ENCODE assay signal across 10 cellular contexts in genomic region chr19:46478356-46478986, GRCh38. TPM values are rescaled to one million over a fixed set of nuclear protein-coding genes. Genes with fewer than 3 reads are reported as not detected.
A peak's percentile ranks its signal among the peaks of the same experiment; 100 is the strongest.
DNase-seq lines count a peak whose midpoint lies in the region; ATAC-seq and TF ChIP-seq lines count a peak whose summit lies in the region.
"Had no signal": no experiment of that assay in that cellular context is flagged by ENCODE, and none has a peak within 500 bp of the region (broad histone marks: within the 10 kb centered on the region; RNA-seq: fewer than 3 reads in every experiment).

No MANE protein-coding gene starts in this region.

- POLR2A ChIA-PET in MCF 10A (lab: Yijun Ruan, JAX), result interaction anchor here (0.8 kb wide), 1 partner anchor 12 kb away, joined by 4 read pairs; no protein-coding TSS in a partner anchor

- WGBS in endodermal cell (ENCODE audit: insufficient coverage in 1 of 2, insufficient read length in 1 of 2), 2 experiments, result 36 to 45% methylated on average over 3 of the region's 4 CpGs

- H3K27ac Mint-ChIP-seq in MCF 10A (ENCODE audit: low read depth, unreplicated experiment) (peak overlapping the region; percentile 27), endodermal cell (no peak overlapping the region)

- H3K9me3 Mint-ChIP-seq in MCF 10A (ENCODE audit: unreplicated experiment) (no peaks in the 10 kb centered on the region), endodermal cell (no peaks in the 10 kb centered on the region)

- H3K27ac ChIP-seq in breast epithelium (no peak overlapping the region), endodermal cell (ENCODE audit: low read depth, low read length) (no peak overlapping the region), temporal lobe (ENCODE audit: low read depth, low read length) (peak overlapping the region; percentile 50)
- H3K27ac ChIP-seq: RWPE1 had no signal

- CTCF ChIA-PET in MCF 10A (lab: Yijun Ruan, JAX), result interaction anchor here (0.6 to 1.7 kb wide), 3 partner anchors 77 to 282 kb away, joined by 3 to 5 read pairs (median 4); no protein-coding TSS in a partner anchor

- H3K36me3 ChIP-seq in breast epithelium (no peaks in the 10 kb centered on the region), endodermal cell (ENCODE audit: control insufficient read depth, insufficient read depth, low read length) (no peaks in the 10 kb centered on the region)

- BruUV-seq in MCF 10A (replicated peaks; lab: Mats Ljungman, UMichigan), result no TSS peak

- intact Hi-C loops in MCF 10A (cut with micrococcal nuclease) (no loop called here), breast epithelium (cut with DNase I; ENCODE audit: low total_unique reads) (no loop called here)

- H3K9me3 ChIP-seq in breast epithelium (no peaks in the 10 kb centered on the region), endodermal cell (ENCODE audit: control insufficient read depth, low read length) (no peaks in the 10 kb centered on the region)

- TF ChIP-seq POLR2A in breast epithelium (IDR thresholded peaks at IDR 0.05), result no peak

- H3K9ac ChIP-seq in endodermal cell (ENCODE audit: extremely low read depth, low read length, poor library complexity, severe bottlenecking), result no peak overlapping the region

- TF ChIP-seq CTCF in MCF 10A (IDR thresholded peaks at IDR 0.05; ENCODE audit: unreplicated experiment), result no peak
- TF ChIP-seq CTCF in breast epithelium (IDR thresholded peaks at IDR 0.05), result no peak
- no peak for TF ChIP-seq CTCF in endodermal cell (conservative IDR thresholded peaks at IDR 0.05)
- no peak for TF ChIP-seq CTCF in foreskin fibroblast (IDR thresholded peaks at IDR 0.05; ENCODE audit: low read depth, low read length)

- DNase-seq in MCF 10A (ENCODE audit: unreplicated experiment) (no peak), breast epithelium (ENCODE audit: low spot score in 2 of 2) (no peak), NCI-H774 (lab: John Stamatoyannopoulos, UW) (peak; percentile 4), endodermal cell (peak; percentile 68), foreskin fibroblast (no peak), left lobe of liver (ENCODE audit: low spot score) (no peak)

- H3K36me3 Mint-ChIP-seq in MCF 10A (ENCODE audit: insufficient read depth, unreplicated experiment) (no peaks in the 10 kb centered on the region), endodermal cell (ENCODE audit: low read depth) (no peaks in the 10 kb centered on the region)

- H3K27me3 ChIP-seq in breast epithelium (no peaks in the 10 kb centered on the region), endodermal cell (ENCODE audit: control insufficient read depth, insufficient read depth, low read length, poor library complexity, severe bottlenecking) (no peaks in the 10 kb centered on the region)

- ATAC-seq in GM18861 (IDR thresholded peaks at IDR 0.05; ENCODE audit: unreplicated experiment) (no peak), left lobe of liver (no peak)

- H3K4me1 ChIP-seq in breast epithelium (peaks cover 0 to 10% of the 10 kb centered on the region in 2 donors), endodermal cell (ENCODE audit: control insufficient read depth, insufficient read depth, low read length) (no peaks in the 10 kb centered on the region)

- H3K4me1 Mint-ChIP-seq in MCF 10A (ENCODE audit: insufficient read depth, unreplicated experiment) (peaks cover 25% of the 10 kb centered on the region), endodermal cell (peaks cover 3% of the 10 kb centered on the region)

- H3K4me3 ChIP-seq in breast epithelium (no peak overlapping the region), endodermal cell (ENCODE audit: low read length) (no peak overlapping the region), foreskin fibroblast (ENCODE audit: low read depth in 1 of 2, low read length in 2 of 2) (no peak overlapping the region)

- H3K4me3 Mint-ChIP-seq in MCF 10A (ENCODE audit: unreplicated experiment), result no peak overlapping the region
- no peak overlapping the region for H3K4me3 Mint-ChIP-seq in endodermal cell

- H3K27me3 Mint-ChIP-seq in MCF 10A (ENCODE audit: insufficient read depth, unreplicated experiment), result no peaks in the 10 kb centered on the region
- no peaks in the 10 kb centered on the region for H3K27me3 Mint-ChIP-seq in endodermal cell (ENCODE audit: insufficient read depth)

RNA-seq across cellular contexts. Expression of gene PNMA8A, which starts 7.1 kb away (rescaled TPM):
- total RNA-seq in MCF 10A (2022) (6.0 and 7.6 TPM in 2 replicates), breast epithelium (1 to 10 TPM in 2 of 3 donors, under 1 TPM in 1; 0.80 to 8.8 (median 2.3) TPM), endodermal cell (10 to 100 TPM; 17.3 to 32.5 TPM), temporal lobe (69.3 TPM), left lobe of liver (0.48 TPM)
- 39.7 TPM for polyA plus RNA-seq in endodermal cell (2013, experiment 1 of 2)
- 40.1 TPM for polyA plus RNA-seq in endodermal cell (2013, experiment 2 of 2)

RNA-seq across cellular contexts. Expression of gene PNMA8B, which starts 17.2 kb away (rescaled TPM):
- total RNA-seq in MCF 10A (2022), result not detected in 2 replicates
- total RNA-seq in breast epithelium, result 1 to 10 TPM; 1.6 to 4.2 (median 2.2) TPM
- 1 to 10 TPM; 3.1 to 5.9 TPM for total RNA-seq in endodermal cell
- polyA plus RNA-seq in endodermal cell (2013, experiment 1 of 2), result 3.3 TPM
- 2.6 TPM for polyA plus RNA-seq in endodermal cell (2013, experiment 2 of 2)
- total RNA-seq in temporal lobe, result 16.7 TPM
- total RNA-seq in left lobe of liver, result 0.35 TPM

RNA-seq across cellular contexts. Expression of gene PNMA8C, which starts 49.7 kb away (rescaled TPM):
- not detected in 2 replicates for total RNA-seq in MCF 10A (2022)
- under 1 TPM in 2 of 3 donors, not detected in 1; 0.59 to 0.98 TPM for total RNA-seq in breast epithelium
- total RNA-seq in endodermal cell, result under 1 TPM; 0.20 to 0.33 TPM
- 3.0 TPM for polyA plus RNA-seq in endodermal cell (2013, experiment 1 of 2)
- polyA plus RNA-seq in endodermal cell (2013, experiment 2 of 2), result 3.1 TPM
- total RNA-seq in temporal lobe, result 23.4 TPM
- total RNA-seq in left lobe of liver, result not detected
- total RNA-seq: bronchial epithelial cell had no signal

Comparison
In these comparisons a context has a peak if more than half of its experiments do, and no peak if none do; other contexts are left out.
1. DNase-seq: peak in NCI-H774 (single experiment) and endodermal cell (single experiment); none in MCF 10A (single experiment), breast epithelium (0 of 2), foreskin fibroblast (0 of 2) and left lobe of liver (single experiment).
2. RNA of gene PNMA8C, which starts 49.7 kb away (total RNA-seq): 23.4 TPM in temporal lobe (single experiment); 0.59 to 0.98 TPM in breast epithelium, 0.20 to 0.33 TPM in endodermal cell, not detected in MCF 10A and not detected in left lobe of liver (single experiment); every median in the first group is over 10 times any median in the second.